Comparison of ENCODE assay signal across 20 cellular contexts in the genomic region with DNA sequence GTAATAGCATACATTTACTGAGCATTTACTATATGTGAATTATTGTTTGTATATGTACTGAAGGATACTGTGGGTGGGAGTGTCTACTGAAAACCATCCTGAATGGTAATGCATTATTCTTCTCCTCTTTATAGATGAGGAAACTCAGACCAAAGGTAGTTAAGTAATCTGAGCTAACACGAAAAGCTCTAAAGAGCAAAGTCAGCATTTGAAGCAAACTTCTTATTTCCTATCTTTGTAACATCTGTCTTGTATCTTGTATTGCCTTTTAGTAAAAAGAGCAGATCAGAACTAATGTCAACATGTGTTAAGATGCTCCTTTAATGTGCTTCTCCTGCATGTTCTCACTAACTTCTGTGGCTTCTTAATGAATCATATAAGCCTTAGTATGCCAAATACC.
"Had no signal": no experiment of that assay in that cellular context is flagged by ENCODE, and none has a peak within 500 bp of the region (broad histone marks: within the 10 kb centered on the region; RNA-seq: fewer than 3 reads in every experiment).

No MANE protein-coding gene starts in this region.

- H3K27me3 ChIP-seq: dorsolateral prefrontal cortex, esophagus muscularis mucosa, foreskin keratinocyte, gastroesophageal sphincter, heart left ventricle, hepatocyte, left lung had no signal

- H3K4me2 ChIP-seq: hepatocyte had no signal

- H3K27ac ChIP-seq: coronary artery, dorsolateral prefrontal cortex, esophagus muscularis mucosa, foreskin keratinocyte, gastroesophageal sphincter, heart left ventricle, hepatocyte, left lung, lower lobe of right lung had no signal

- H3K4me1 ChIP-seq: esophagus muscularis mucosa, foreskin keratinocyte, gastroesophageal sphincter, heart left ventricle, left lung, lower lobe of right lung had no signal

- H3K9me3 ChIP-seq: esophagus muscularis mucosa, gastroesophageal sphincter, left lung, lower lobe of right lung had no signal

- H3K79me2 ChIP-seq: hepatocyte had no signal

- H2AFZ ChIP-seq: hepatocyte had no signal

- ATAC-seq: foreskin keratinocyte, gastroesophageal sphincter, heart left ventricle, left cardiac atrium, left lung, left ventricle myocardium superior, lower lobe of right lung had no signal

- H3K4me3 ChIP-seq: coronary artery, dorsolateral prefrontal cortex, esophagus muscularis mucosa, gastroesophageal sphincter, heart left ventricle, hepatocyte, left lung, lower lobe of right lung had no signal

- DNase-seq: dermis blood vessel endothelial cell; dorsolateral prefrontal cortex; effector CD4-positive, alpha-beta T cell; effector memory CD4-positive, alpha-beta T cell; foreskin keratinocyte; heart left ventricle; left cardiac atrium; left lung; left ventricle myocardium superior; lower lobe of right lung; midbrain had no signal

- H3K36me3 ChIP-seq: esophagus muscularis mucosa, gastroesophageal sphincter, heart left ventricle, left lung, lower lobe of right lung had no signal

- FAIRE-seq: colon, endothelial cell of umbilical vein, frontal cortex, islet of Langerhans, keratinocyte had no signal
